Comparison of ENCODE assay signal across 30 cellular contexts in genomic region chrX:115089419-115089818, GRCh38.
"Had no signal": no experiment of that assay in that cellular context is flagged by ENCODE, and none has a peak within 500 bp of the region (broad histone marks: within the 10 kb centered on the region; RNA-seq: fewer than 3 reads in every experiment).

No MANE protein-coding gene starts in this region.

- H2AFZ ChIP-seq: hepatocyte had no signal

- H3K4me2 ChIP-seq: hepatocyte had no signal

- H3K36me3 ChIP-seq: colonic mucosa, esophagus muscularis mucosa, esophagus squamous epithelium, gastrocnemius medialis, gastroesophageal sphincter, heart left ventricle, heart right ventricle had no signal

- H3K4me3 ChIP-seq: colonic mucosa, coronary artery, dorsolateral prefrontal cortex, esophagus muscularis mucosa, esophagus squamous epithelium, gastrocnemius medialis, gastroesophageal sphincter, heart left ventricle, heart right ventricle, hepatocyte had no signal

- FAIRE-seq: colon, endometrium, endothelial cell of umbilical vein, frontal cortex had no signal

- DNase-seq: colonic mucosa; cortex of kidney; dermis blood vessel endothelial cell; dorsolateral prefrontal cortex; effector CD4-positive, alpha-beta T cell; effector CD8-positive, alpha-beta T cell; effector memory CD4-positive, alpha-beta T cell; effector memory CD8-positive, alpha-beta T cell; endodermal cell; erythroblast; esophagus squamous epithelium; foreskin fibroblast; foreskin keratinocyte; foreskin melanocyte; gastrocnemius medialis; glutamatergic neuron; head of caudate nucleus; heart left ventricle; heart right ventricle had no signal

- H3K27ac ChIP-seq: colonic mucosa, coronary artery, dorsolateral prefrontal cortex, epithelial cell of prostate, esophagus muscularis mucosa, esophagus squamous epithelium, foreskin keratinocyte, gastrocnemius medialis, gastroesophageal sphincter, heart left ventricle, heart right ventricle, hepatocyte had no signal

- H3K4me1 ChIP-seq: colonic mucosa, esophagus muscularis mucosa, esophagus squamous epithelium, foreskin keratinocyte, gastrocnemius medialis, gastroesophageal sphincter, heart left ventricle, heart right ventricle had no signal

- ATAC-seq: effector memory CD8-positive, alpha-beta T cell; esophagus mucosa; foreskin keratinocyte; gastrocnemius medialis; gastroesophageal sphincter; heart left ventricle; heart right ventricle had no signal

- H3K9me3 ChIP-seq: colonic mucosa, esophagus muscularis mucosa, esophagus squamous epithelium, gastrocnemius medialis, gastroesophageal sphincter, heart left ventricle had no signal

- H3K27me3 ChIP-seq: colonic mucosa, esophagus muscularis mucosa, esophagus squamous epithelium, foreskin keratinocyte, gastroesophageal sphincter, hepatocyte had no signal

- H3K79me2 ChIP-seq: hepatocyte had no signal

- H3K4me1 Mint-ChIP-seq: endodermal cell had no signal

- H3K27me3 Mint-ChIP-seq: dendritic cell treated with granulocyte-macrophage colony-stimulating factor and Interleukin-4, amounts not matched to agents 40 ng/mL and 50 ng/mL, for 4 days; effector memory CD8-positive, alpha-beta T cell had no signal

- H3K27ac Mint-ChIP-seq: dendritic cell treated with granulocyte-macrophage colony-stimulating factor and Interleukin-4, amounts not matched to agents 40 ng/mL and 50 ng/mL, for 4 days; effector memory CD8-positive, alpha-beta T cell; endodermal cell had no signal

- H3K4me3 Mint-ChIP-seq: dendritic cell treated with granulocyte-macrophage colony-stimulating factor and Interleukin-4, amounts not matched to agents 40 ng/mL and 50 ng/mL, for 4 days; effector memory CD8-positive, alpha-beta T cell; endodermal cell had no signal
